3 cellular contexts compared by ENCODE assay signal in the genomic region with DNA sequence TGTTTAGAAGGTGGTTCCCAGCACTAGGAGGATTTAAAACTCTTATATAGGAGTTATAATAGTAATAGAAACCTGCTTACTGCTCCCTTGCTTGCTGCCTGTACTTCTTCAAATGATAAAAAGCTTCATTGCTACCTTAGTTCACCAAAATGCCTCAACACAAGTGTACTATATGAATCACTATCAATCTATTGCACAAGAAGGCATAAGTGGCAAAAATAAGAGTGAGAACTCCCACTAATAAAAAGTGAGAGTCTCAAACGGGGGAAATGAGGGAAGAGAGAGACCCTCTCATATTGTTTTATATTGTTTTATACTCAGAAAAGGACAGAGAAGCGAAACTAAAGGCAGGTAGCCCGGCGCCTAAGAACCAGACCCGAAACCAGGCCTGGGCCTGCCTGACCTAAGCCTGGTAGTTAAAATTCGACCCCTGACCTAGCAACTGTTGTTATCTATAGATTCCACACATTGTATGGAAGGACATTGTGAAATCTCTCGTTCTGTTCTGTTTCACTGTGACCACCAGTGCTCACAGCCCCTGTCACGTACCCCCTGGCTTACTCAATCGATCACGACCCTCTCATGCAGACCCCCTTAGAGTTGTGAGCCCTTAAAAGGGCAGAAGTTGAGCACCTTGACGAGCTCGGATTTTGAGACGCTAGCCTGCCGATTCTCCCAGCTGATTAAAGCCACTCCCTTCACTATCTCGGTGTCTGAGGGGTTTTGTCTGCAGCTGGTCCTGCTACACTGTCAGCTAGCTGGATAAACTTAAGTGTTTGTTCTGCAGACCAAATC. TPM values are rescaled to one million over a fixed set of nuclear protein-coding genes. Genes with fewer than 3 reads are reported as not detected.
"Had no signal": no experiment of that assay in that cellular context is flagged by ENCODE, and none has a peak within 500 bp of the region (broad histone marks: within the 10 kb centered on the region; RNA-seq: fewer than 3 reads in every experiment).

No MANE protein-coding gene starts in this region.

RNA-seq across cellular contexts. Expression of a gene that starts 44.6 kb away (rescaled TPM):
- total RNA-seq: activated CD8-positive, alpha-beta T cell treated with anti-CD3 and anti-CD28 coated beads, Interleukin-2, amount 10 ng/mL, durations not matched to agents 7 days and 5 days; PC-3; SJSA1 had no signal
